32 cellular contexts compared by ENCODE assay signal in genomic region chr19:35781650-35782049, GRCh38. TPM values are rescaled to one million over a fixed set of nuclear protein-coding genes. Genes with fewer than 3 reads are reported as not detected.
"Had no signal": no experiment of that assay in that cellular context is flagged by ENCODE, and none has a peak within 500 bp of the region (broad histone marks: within the 10 kb centered on the region; RNA-seq: fewer than 3 reads in every experiment).

No MANE protein-coding gene starts in this region.

- H3K27ac Mint-ChIP-seq: effector memory CD8-positive, alpha-beta T cell; mesothelial cell of epicardium; natural killer cell treated with Interleukin-12 subunit alpha and Interleukin-12 subunit beta and Interleukin-15 and Interleukin-18, amount 100 ng/mL, for 72 hours had no signal

- H3K36me3 Mint-ChIP-seq: naive B cell; natural killer cell treated with Interleukin-12 subunit alpha and Interleukin-12 subunit beta and Interleukin-15 and Interleukin-18, amount 100 ng/mL, for 72 hours had no signal

- H3K4me3 Mint-ChIP-seq: effector memory CD8-positive, alpha-beta T cell; mesothelial cell of epicardium; natural killer cell treated with Interleukin-12 subunit alpha and Interleukin-12 subunit beta and Interleukin-15 and Interleukin-18, amount 100 ng/mL, for 72 hours; neural crest cell; stimulated activated naive CD8-positive, alpha-beta T cell treated with anti-CD3 and anti-CD28 coated beads, Interleukin-15, amount 100 ng/mL, for 72 hours had no signal

- H3K27me3 Mint-ChIP-seq: effector memory CD8-positive, alpha-beta T cell; naive B cell; natural killer cell treated with Interleukin-12 subunit alpha and Interleukin-12 subunit beta and Interleukin-15 and Interleukin-18, amount 100 ng/mL, for 72 hours; stimulated activated naive CD8-positive, alpha-beta T cell treated with anti-CD3 and anti-CD28 coated beads, Interleukin-15, amount 100 ng/mL, for 72 hours had no signal

- H3K4me1 ChIP-seq: gastrocnemius medialis, prostate gland, right atrium auricular region, suprapubic skin, transverse colon, upper lobe of right lung, uterus had no signal

- H3K9me3 ChIP-seq: gastrocnemius medialis, left lung, mucosa of descending colon, prostate gland, right atrium auricular region, suprapubic skin, transverse colon, upper lobe of right lung, uterus had no signal

- H3K4me3 ChIP-seq: gastrocnemius medialis, left lung, mucosa of descending colon, prostate gland, right atrium auricular region, smooth muscle cell, suprapubic skin, transverse colon, upper lobe of right lung, uterus had no signal

- H3K36me3 ChIP-seq: prostate gland, transverse colon, upper lobe of right lung, uterus had no signal

- H3K9me3 Mint-ChIP-seq: effector memory CD8-positive, alpha-beta T cell; mesothelial cell of epicardium; naive B cell; natural killer cell treated with Interleukin-12 subunit alpha and Interleukin-12 subunit beta and Interleukin-15 and Interleukin-18, amount 100 ng/mL, for 72 hours; neural crest cell; stimulated activated naive CD8-positive, alpha-beta T cell treated with anti-CD3 and anti-CD28 coated beads, Interleukin-15, amount 100 ng/mL, for 72 hours had no signal

- H3K27me3 ChIP-seq: gastrocnemius medialis, left lung, right atrium auricular region, suprapubic skin, transverse colon, upper lobe of right lung, uterus had no signal

- DNase-seq: cortex of kidney; effector memory CD8-positive, alpha-beta T cell; foreskin fibroblast; gastrocnemius medialis; head of caudate nucleus; kidney; left lung; mesenchymal stem cell; mucosa of descending colon; naive B cell; stimulated activated CD4-positive, alpha-beta T cell treated with anti-CD3 and anti-CD28 coated beads, Interleukin-12 subunit alpha, Interleukin-12 subunit beta, amount 100 ng/mL, for 4 hours; stimulated activated CD4-positive, alpha-beta T cell treated with anti-CD3 and anti-CD28 coated beads, Interleukin-1b, Interleukin-23, amount 100 ng/mL, for 48 hours; stimulated activated CD4-positive, alpha-beta T cell treated with anti-CD3 and anti-CD28 coated beads, Interleukin-4, amount 100 ng/mL, for 1 hour; stimulated activated CD8-positive, alpha-beta memory T cell treated with anti-CD3 and anti-CD28 coated beads, Interleukin-4, amount 100 ng/mL, for 48 hours; stimulated activated naive CD4-positive, alpha-beta T cell; stimulated activated naive CD8-positive, alpha-beta T cell treated with anti-CD3 and anti-CD28 coated beads, Interleukin-15, amount 100 ng/mL, for 72 hours; transverse colon; upper lobe of right lung; uterus had no signal

- ATAC-seq: effector memory CD8-positive, alpha-beta T cell; gastrocnemius medialis; left lung; mucosa of descending colon; natural killer cell treated with Interleukin-12 subunit alpha and Interleukin-12 subunit beta and Interleukin-15 and Interleukin-18, amount 100 ng/mL, for 72 hours; sciatic nerve; stimulated activated naive CD8-positive, alpha-beta T cell treated with anti-CD3 and anti-CD28 coated beads, Interleukin-15, amount 100 ng/mL, for 72 hours; upper lobe of right lung had no signal

RNA-seq across cellular contexts. Expression of gene HSPB6, which starts 24.8 kb away (rescaled TPM):
- total RNA-seq: natural killer cell treated with Interleukin-12 subunit alpha and Interleukin-12 subunit beta and Interleukin-15 and Interleukin-18, amount 100 ng/mL, for 72 hours had no signal

RNA-seq across cellular contexts. Expression of gene PRODH2, which starts 31.0 kb away (rescaled TPM):
- total RNA-seq: dermis microvascular lymphatic vessel endothelial cell; glomerular endothelial cell; left lung; lower leg skin; lung microvascular endothelial cell; mesothelial cell of epicardium; mucosa of descending colon; natural killer cell treated with Interleukin-12 subunit alpha and Interleukin-12 subunit beta and Interleukin-15 and Interleukin-18, amount 100 ng/mL, for 72 hours; neural crest cell; osteocyte; prostate gland; right atrium auricular region; sciatic nerve; smooth muscle cell; suprapubic skin; transverse colon; upper lobe of right lung; uterus had no signal
